ENCODE assay signal across 18 cellular contexts in genomic region chr2:118992740-118993391, GRCh38. TPM values are rescaled to one million over a fixed set of nuclear protein-coding genes. Genes with fewer than 3 reads are reported as not detected.
DNase-seq lines count a peak whose midpoint lies in the region; ATAC-seq lines count a peak whose summit lies in the region.
"Had no signal": no experiment of that assay in that cellular context is flagged by ENCODE, and none has a peak within 500 bp of the region (broad histone marks: within the 10 kb centered on the region; RNA-seq: fewer than 3 reads in every experiment).

No MANE protein-coding gene starts in this region.

- no peak overlapping the region for H3K27ac ChIP-seq in naive thymus-derived CD4-positive, alpha-beta T cell (ENCODE audit: low read depth, low read length)
- H3K27ac ChIP-seq: esophagus muscularis mucosa, hepatocyte had no signal

- H3K4me1 Mint-ChIP-seq in activated naive CD8-positive, alpha-beta T cell (ENCODE audit: low read depth), result peaks cover 23% of the 10 kb centered on the region
- H3K4me1 Mint-ChIP-seq in naive thymus-derived CD4-positive, alpha-beta T cell, result peaks cover 0 to 5% (median 0%) of the 10 kb centered on the region in 7 donors
- H3K4me1 Mint-ChIP-seq: CD4-positive, CD25-positive, alpha-beta regulatory T cell; stimulated activated memory B cell treated with anti-CD40 and anti-IgM and Interleukin-4, amounts not matched to agents 10 μg/mL and 1 μg/mL and 100 μg/mL, for 72 hours had no signal

- no peak overlapping the region for H3K27ac Mint-ChIP-seq in activated naive CD8-positive, alpha-beta T cell
- H3K27ac Mint-ChIP-seq in naive thymus-derived CD4-positive, alpha-beta T cell, result peak overlapping the region in 2 of 9 donors; percentile 64 to 71
- H3K27ac Mint-ChIP-seq: CD4-positive, CD25-positive, alpha-beta regulatory T cell; progenitor cell of endocrine pancreas; stimulated activated memory B cell treated with anti-CD40 and anti-IgM and Interleukin-4, amounts not matched to agents 10 μg/mL and 1 μg/mL and 100 μg/mL, for 72 hours; T-helper 2 cell treated with Interferon-gamma antibody and Interleukin-4, amounts not matched to agents 5 μg/mL and 100 μg/mL, for 36 hours had no signal

- H3K27me3 ChIP-seq in naive thymus-derived CD4-positive, alpha-beta T cell (ENCODE audit: control insufficient read depth in 2 of 2, insufficient read depth in 2 of 2, low read length in 2 of 2), result no peaks in the 10 kb centered on the region
- H3K27me3 ChIP-seq: hepatocyte had no signal

- H3K36me3 Mint-ChIP-seq in activated naive CD8-positive, alpha-beta T cell, result no peaks in the 10 kb centered on the region
- H3K36me3 Mint-ChIP-seq in naive thymus-derived CD4-positive, alpha-beta T cell, result no peaks in the 10 kb centered on the region
- H3K36me3 Mint-ChIP-seq: CD4-positive, CD25-positive, alpha-beta regulatory T cell; stimulated activated memory B cell treated with anti-CD40 and anti-IgM and Interleukin-4, amounts not matched to agents 10 μg/mL and 1 μg/mL and 100 μg/mL, for 72 hours had no signal

- POLR2A ChIA-PET in naive thymus-derived CD4-positive, alpha-beta T cell (lab: Charles Lee), result no interaction called here

- peak overlapping the region; percentile 10 for H3K4me3 Mint-ChIP-seq in activated naive CD8-positive, alpha-beta T cell
- H3K4me3 Mint-ChIP-seq in naive thymus-derived CD4-positive, alpha-beta T cell, result no peak overlapping the region
- H3K4me3 Mint-ChIP-seq: CD4-positive, CD25-positive, alpha-beta regulatory T cell; stimulated activated memory B cell treated with anti-CD40 and anti-IgM and Interleukin-4, amounts not matched to agents 10 μg/mL and 1 μg/mL and 100 μg/mL, for 72 hours; T-helper 2 cell treated with Interferon-gamma antibody and Interleukin-4, amounts not matched to agents 5 μg/mL and 100 μg/mL, for 36 hours had no signal

- no peak for ATAC-seq in naive thymus-derived CD4-positive, alpha-beta T cell
- ATAC-seq: stimulated activated memory B cell treated with anti-CD40 and anti-IgM and Interleukin-4, amounts not matched to agents 10 μg/mL and 1 μg/mL and 100 μg/mL, for 72 hours had no signal

- peak; percentile 32 for DNase-seq in activated CD4-positive, alpha-beta T cell treated with anti-CD3 and anti-CD28 coated beads for 48 hours
- no peak for DNase-seq in activated CD4-positive, alpha-beta T cell treated with anti-CD3 and anti-CD28 coated beads for 1 hour
- peak; percentile 70 to 73 for DNase-seq in NOMO-1 (lab: John Stamatoyannopoulos, UW; ENCODE audit: unreplicated experiment in 2 of 2)
- DNase-seq in stimulated activated CD8-positive, alpha-beta memory T cell treated with anti-CD3 and anti-CD28 coated beads, Interleukin-4, amount 100 ng/mL, for 24 hours (ENCODE audit: low read depth), result peak; percentile 5
- no peak for DNase-seq in dermis blood vessel endothelial cell
- no peak for DNase-seq in NCI-H2081 treated with DMSO at 0.1 percent for 48 hours (lab: John Stamatoyannopoulos, UW)
- no peak for DNase-seq in naive thymus-derived CD4-positive, alpha-beta T cell
- DNase-seq: amygdala; CD4-positive, CD25-positive, alpha-beta regulatory T cell; IMR-90; NCI-H146; NCI-H446 treated with DMSO at 0.1 percent for 48 hours had no signal

- no peaks in the 10 kb centered on the region for H3K9me3 ChIP-seq in naive thymus-derived CD4-positive, alpha-beta T cell (ENCODE audit: control insufficient read depth in 2 of 3, low read length in 3 of 3)
- H3K9me3 ChIP-seq: esophagus muscularis mucosa had no signal

- H3K27me3 Mint-ChIP-seq in activated naive CD8-positive, alpha-beta T cell, result no peaks in the 10 kb centered on the region
- H3K27me3 Mint-ChIP-seq in naive thymus-derived CD4-positive, alpha-beta T cell, result peaks cover 0 to 6% (median 0%) of the 10 kb centered on the region in 5 donors
- H3K27me3 Mint-ChIP-seq: CD4-positive, CD25-positive, alpha-beta regulatory T cell; stimulated activated memory B cell treated with anti-CD40 and anti-IgM and Interleukin-4, amounts not matched to agents 10 μg/mL and 1 μg/mL and 100 μg/mL, for 72 hours had no signal

- H3K4me1 ChIP-seq in naive thymus-derived CD4-positive, alpha-beta T cell (ENCODE audit: control insufficient read depth in 2 of 2, insufficient read depth in 2 of 2, low read length in 2 of 2), result no peaks in the 10 kb centered on the region
- H3K4me1 ChIP-seq: esophagus muscularis mucosa had no signal

- no peaks in the 10 kb centered on the region for H3K36me3 ChIP-seq in naive thymus-derived CD4-positive, alpha-beta T cell (ENCODE audit: control insufficient read depth in 2 of 3, insufficient read depth in 3 of 3, low read length in 3 of 3)
- H3K36me3 ChIP-seq: esophagus muscularis mucosa had no signal

- CTCF ChIA-PET in naive thymus-derived CD4-positive, alpha-beta T cell (lab: Charles Lee), result no interaction called here

- H3K4me3 ChIP-seq in naive thymus-derived CD4-positive, alpha-beta T cell (ENCODE audit: low read length), result no peak overlapping the region
- H3K4me3 ChIP-seq: esophagus muscularis mucosa, hepatocyte had no signal

- intact Hi-C loops in naive thymus-derived CD4-positive, alpha-beta T cell (cut with micrococcal nuclease), result loop anchor here in 1 of 2 donors (5.0 kb wide), 1 partner anchor 101 kb away; no protein-coding TSS in a partner anchor

- no peaks in the 10 kb centered on the region for H3K9me3 Mint-ChIP-seq in activated naive CD8-positive, alpha-beta T cell (ENCODE audit: low read depth)
- H3K9me3 Mint-ChIP-seq in naive thymus-derived CD4-positive, alpha-beta T cell, result peaks cover 0 to 2% (median 0%) of the 10 kb centered on the region in 11 donors
- H3K9me3 Mint-ChIP-seq: stimulated activated memory B cell treated with anti-CD40 and anti-IgM and Interleukin-4, amounts not matched to agents 10 μg/mL and 1 μg/mL and 100 μg/mL, for 72 hours; T-helper 2 cell treated with Interferon-gamma antibody and Interleukin-4, amounts not matched to agents 5 μg/mL and 100 μg/mL, for 36 hours had no signal

RNA-seq across cellular contexts. Expression of gene MARCO, which starts 50.9 kb away (rescaled TPM):
- not detected in 2 replicates for total RNA-seq in dermis blood vessel endothelial cell
- total RNA-seq in naive thymus-derived CD4-positive, alpha-beta T cell, result 1 to 10 TPM in 1 of 5 experiments, under 1 TPM in 1, not detected in 3; 0.48 to 2.6 TPM
- polyA plus RNA-seq in naive thymus-derived CD4-positive, alpha-beta T cell, result not detected
- total RNA-seq: CD4-positive, CD25-positive, alpha-beta regulatory T cell; IMR-90; progenitor cell of endocrine pancreas had no signal
- polyA plus RNA-seq: CD4-positive, CD25-positive, alpha-beta regulatory T cell; hepatocyte; IMR-90 had no signal

Comparison
In these comparisons a context has a peak if more than half of its experiments do, and no peak if none do; other contexts are left out.
1. DNase-seq: peak in activated CD4-positive, alpha-beta T cell treated with anti-CD3 and anti-CD28 coated beads for 48 hours (single experiment), NOMO-1 (2 of 2) and stimulated activated CD8-positive, alpha-beta memory T cell treated with anti-CD3 and anti-CD28 coated beads, Interleukin-4, amount 100 ng/mL, for 24 hours (single experiment); none in activated CD4-positive, alpha-beta T cell treated with anti-CD3 and anti-CD28 coated beads for 1 hour (single experiment), dermis blood vessel endothelial cell (single experiment), NCI-H2081 treated with DMSO at 0.1 percent for 48 hours (single experiment) and naive thymus-derived CD4-positive, alpha-beta T cell (0 of 9).